8 cellular contexts compared by ENCODE assay signal in the genomic region with DNA sequence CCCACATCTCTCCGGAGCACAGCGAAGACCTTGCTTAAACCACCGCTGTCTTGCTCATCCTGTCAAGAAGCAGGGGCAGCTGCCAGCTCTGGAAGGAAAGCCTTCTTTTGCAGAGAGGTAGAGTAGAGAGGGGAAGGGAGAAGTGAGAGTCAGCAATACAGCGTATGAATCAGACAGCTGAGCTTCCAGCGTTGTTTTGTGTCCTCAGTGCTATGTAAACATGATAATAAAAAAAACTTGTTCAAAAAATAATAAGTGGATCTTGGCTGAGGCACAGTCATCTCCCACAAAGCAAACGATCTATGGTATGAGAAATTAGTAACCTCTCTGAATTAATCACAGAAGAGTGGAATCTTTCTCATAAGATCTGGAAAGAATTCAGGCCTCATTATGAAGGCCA. TPM values are rescaled to one million over a fixed set of nuclear protein-coding genes. Genes with fewer than 3 reads are reported as not detected.
DNase-seq lines count a peak whose midpoint lies in the region; ATAC-seq and TF ChIP-seq lines count a peak whose summit lies in the region.

No MANE protein-coding gene starts in this region.

- H3K4me3 ChIP-seq in GM12865 (ENCODE audit: low read depth, low read length), result no peak overlapping the region

- no peak for ATAC-seq in GM21360 (IDR thresholded peaks at IDR 0.05; ENCODE audit: unreplicated experiment)

- H3K4me1 Mint-ChIP-seq in dendritic cell treated with granulocyte-macrophage colony-stimulating factor and Interleukin-4, amounts not matched to agents 40 ng/mL and 50 ng/mL, for 4 days (ENCODE audit: low read depth), result peaks cover 64% of the 10 kb centered on the region
- H3K4me1 Mint-ChIP-seq in progenitor cell of endocrine pancreas (ENCODE audit: low read depth), result peaks cover 18% of the 10 kb centered on the region

- peak; percentile 51 for DNase-seq in GM12865 (ENCODE audit: low read depth)
- peak; percentile 96 for DNase-seq in LHCN-M2 (ENCODE audit: low read depth)
- no peak for DNase-seq in progenitor cell of endocrine pancreas (ENCODE audit: low spot score, unreplicated experiment)
- no peak for DNase-seq in central memory CD4-positive, alpha-beta T cell
- DNase-seq in NCI-H2107 treated with DMSO at 0.1 percent for 48 hours (lab: John Stamatoyannopoulos, UW; ENCODE audit: unreplicated experiment), result no peak
- no peak for DNase-seq in activated effector memory CD4-positive, alpha-beta T cell treated with Interleukin-2 at 50 U/mL for 16 hours

- TF ChIP-seq CTCF in GM12865 (IDR thresholded peaks at IDR 0.05; ENCODE audit: insufficient read depth, low read depth, low read length, missing control alignments), result no peak
- TF ChIP-seq CTCF in progenitor cell of endocrine pancreas (IDR thresholded peaks at IDR 0.05; ENCODE audit: unreplicated experiment), result no peak

- peak overlapping the region; percentile 89 for H3K27ac Mint-ChIP-seq in dendritic cell treated with granulocyte-macrophage colony-stimulating factor and Interleukin-4, amounts not matched to agents 40 ng/mL and 50 ng/mL, for 4 days
- peak overlapping the region; percentile 9 for H3K27ac Mint-ChIP-seq in progenitor cell of endocrine pancreas

- intact Hi-C loops in dendritic cell treated with granulocyte-macrophage colony-stimulating factor and Interleukin-4, amounts not matched to agents 40 ng/mL and 50 ng/mL, for 4 days (cut with micrococcal nuclease), result no loop called here

- H3K36me3 Mint-ChIP-seq in dendritic cell treated with granulocyte-macrophage colony-stimulating factor and Interleukin-4, amounts not matched to agents 40 ng/mL and 50 ng/mL, for 4 days (ENCODE audit: low read depth), result no peaks in the 10 kb centered on the region
- H3K36me3 Mint-ChIP-seq in progenitor cell of endocrine pancreas (ENCODE audit: insufficient read depth), result no peaks in the 10 kb centered on the region

- peak overlapping the region; percentile 20 for H3K4me3 Mint-ChIP-seq in dendritic cell treated with granulocyte-macrophage colony-stimulating factor and Interleukin-4, amounts not matched to agents 40 ng/mL and 50 ng/mL, for 4 days
- H3K4me3 Mint-ChIP-seq in progenitor cell of endocrine pancreas (ENCODE audit: low read depth), result no peak overlapping the region

- no peaks in the 10 kb centered on the region for H3K9me3 Mint-ChIP-seq in dendritic cell treated with granulocyte-macrophage colony-stimulating factor and Interleukin-4, amounts not matched to agents 40 ng/mL and 50 ng/mL, for 4 days
- no peaks in the 10 kb centered on the region for H3K9me3 Mint-ChIP-seq in progenitor cell of endocrine pancreas (ENCODE audit: low read depth)

- peaks cover 9% of the 10 kb centered on the region for H3K27me3 Mint-ChIP-seq in dendritic cell treated with granulocyte-macrophage colony-stimulating factor and Interleukin-4, amounts not matched to agents 40 ng/mL and 50 ng/mL, for 4 days
- peaks cover 11% of the 10 kb centered on the region for H3K27me3 Mint-ChIP-seq in progenitor cell of endocrine pancreas

RNA-seq across cellular contexts. Expression of a gene that starts 29.7 kb away (rescaled TPM):
- total RNA-seq in LHCN-M2 (2014; rRNA removed) (27.1 and 40.2 TPM in 2 replicates), progenitor cell of endocrine pancreas (7.9 and 8.1 TPM in 2 replicates)
- polyA plus RNA-seq in LHCN-M2 (2012), result 16.3 TPM

Comparison
In these comparisons a context has a peak if more than half of its experiments do, and no peak if none do; other contexts are left out.
1. DNase-seq: peak in GM12865 (single experiment) and LHCN-M2 (single experiment); none in progenitor cell of endocrine pancreas (single experiment), central memory CD4-positive, alpha-beta T cell (single experiment), NCI-H2107 treated with DMSO at 0.1 percent for 48 hours (single experiment) and activated effector memory CD4-positive, alpha-beta T cell treated with Interleukin-2 at 50 U/mL for 16 hours (single experiment).